In the genomic region with DNA sequence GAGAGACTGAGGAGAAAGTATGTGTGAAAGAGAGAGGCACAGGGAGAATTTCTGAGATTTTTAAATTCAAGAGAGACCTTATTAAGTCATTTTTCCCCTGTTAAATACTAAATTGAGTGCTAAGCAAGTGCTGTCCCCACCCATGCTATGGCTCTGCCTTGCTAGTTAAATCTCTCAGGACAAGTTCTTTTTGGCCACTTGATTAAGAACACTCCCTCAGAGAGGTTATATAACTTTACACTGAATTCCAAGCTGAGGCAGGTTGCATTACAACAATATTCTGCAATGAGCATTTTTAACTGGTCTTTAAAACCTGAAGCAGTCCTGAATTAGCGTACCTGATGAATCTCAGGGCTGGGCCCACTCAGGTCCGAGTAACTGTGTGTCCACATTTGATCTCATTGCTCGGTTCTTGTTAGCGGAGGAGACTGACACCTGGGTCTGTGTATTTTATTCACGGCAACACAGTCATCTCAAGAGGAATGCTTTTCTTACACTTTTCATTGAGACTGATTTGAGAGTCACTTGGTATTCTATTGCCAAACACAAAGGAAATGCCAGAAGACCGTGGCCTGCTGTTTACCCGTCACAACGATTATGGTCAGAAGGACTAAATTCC, we compare ENCODE assay signal across 36 cellular contexts.
"Had no signal": no experiment of that assay in that cellular context is flagged by ENCODE, and none has a peak within 500 bp of the region (broad histone marks: within the 10 kb centered on the region; RNA-seq: fewer than 3 reads in every experiment).

No MANE protein-coding gene starts in this region.

- H3K9me3 ChIP-seq: adrenal gland, body of pancreas, breast epithelium had no signal

- H3K27ac ChIP-seq: adrenal gland, body of pancreas, brain microvascular endothelial cell, breast epithelium, WERI-Rb-1 had no signal

- H3K4me3 ChIP-seq: adrenal gland, body of pancreas, breast epithelium had no signal

- H3K4me1 ChIP-seq: adrenal gland, body of pancreas, breast epithelium had no signal

- DNase-seq: activated CD4-positive, alpha-beta memory T cell treated with anti-CD3 and anti-CD28 coated beads, Interleukin-2, amount 10 ng/mL, durations not matched to agents 7 days and 5 days; activated CD4-positive, alpha-beta T cell treated with anti-CD3 and anti-CD28 coated beads for 1 hour; activated CD4-positive, alpha-beta T cell treated with anti-CD3 and anti-CD28 coated beads for 36 hours; activated CD4-positive, alpha-beta T cell treated with anti-CD3 and anti-CD28 coated beads for 48 hours; activated CD4-positive, alpha-beta T cell treated with anti-CD3 and anti-CD28 coated beads, Interleukin-2, amount 10 ng/mL, durations not matched to agents 7 days and 5 days; activated CD4-positive, alpha-beta T cell treated with anti-CD3 and anti-CD28 coated beads, Interleukin-2, amount 50 U/mL, for 48 hours; activated CD4-positive, CD25-positive, alpha-beta regulatory T cell; activated CD8-positive, alpha-beta memory T cell treated with anti-CD3 and anti-CD28 coated beads for 24 hours; activated CD8-positive, alpha-beta memory T cell treated with anti-CD3 and anti-CD28 coated beads, Interleukin-2, amount 10 ng/mL, durations not matched to agents 7 days and 5 days; activated CD8-positive, alpha-beta T cell treated with anti-CD3 and anti-CD28 coated beads, Interleukin-2, amount 10 ng/mL, durations not matched to agents 7 days and 5 days; activated effector memory CD4-positive, alpha-beta T cell treated with anti-CD3 and anti-CD28 coated beads, Interleukin-2, amount 50 U/mL, for 16 hours; activated gamma-delta T cell treated with Interleukin-2 at 50 U/mL for 16 hours; activated naive CD4-positive, alpha-beta T cell; activated naive CD4-positive, alpha-beta T cell treated with anti-CD3 and anti-CD28 coated beads for 36 hours; activated naive CD4-positive, alpha-beta T cell treated with anti-CD3 and anti-CD28 coated beads, Interleukin-2, amount 50 U/mL, for 16 hours; activated naive CD8-positive, alpha-beta T cell treated with anti-CD3 and anti-CD28 coated beads for 36 hours; activated T-cell treated with anti-CD3 and anti-CD28 coated beads for 4 hours; activated T-cell treated with anti-CD3 and anti-CD28 coated beads, Interleukin-2, amount 50 U/mL, for 1 hour; activated T-cell treated with anti-CD3 and anti-CD28 coated beads, Interleukin-2, amount 50 U/mL, for 4 hours; activated T-cell treated with anti-CD3 and anti-CD28 coated beads, Interleukin-2, amount 50 U/mL, for 72 hours; adrenal gland; amniotic stem cell; aorta; body of pancreas; brain microvascular endothelial cell; central memory CD4-positive, alpha-beta T cell; SW 1271; T-helper 1 cell; T-helper 2 cell; T-helper 9 cell; WERI-Rb-1 had no signal

- ATAC-seq: activated CD4-positive, alpha-beta T cell treated with anti-CD3 and anti-CD28 coated beads for 36 hours; activated CD4-positive, CD25-positive, alpha-beta regulatory T cell treated with anti-CD3 and anti-CD28 coated beads, Interleukin-2, amount 50 U/mL, for 24 hours; activated CD8-positive, alpha-beta memory T cell treated with anti-CD3 and anti-CD28 coated beads, Interleukin-2, amount 10 ng/mL, durations not matched to agents 7 days and 5 days; activated CD8-positive, alpha-beta T cell treated with anti-CD3 and anti-CD28 coated beads, Interleukin-2, amount 10 ng/mL, durations not matched to agents 7 days and 5 days; activated naive CD4-positive, alpha-beta T cell treated with anti-CD3 and anti-CD28 coated beads, Interleukin-2, amount 50 U/mL, for 72 hours; activated T-cell treated with anti-CD3 and anti-CD28 coated beads, Interleukin-2, amount 50 U/mL, for 4 hours; activated T-cell treated with anti-CD3 and anti-CD28 coated beads, Interleukin-2, amount 50 U/mL, for 72 hours; activated T-helper 17 cell treated with anti-CD3 and anti-CD28 coated beads, Interleukin-2, amount 50 U/mL, for 72 hours; body of pancreas; WTC11 had no signal

- H3K36me3 ChIP-seq: adrenal gland, brain microvascular endothelial cell, breast epithelium, WERI-Rb-1 had no signal

- H3K27me3 ChIP-seq: adrenal gland, body of pancreas, brain microvascular endothelial cell, breast epithelium had no signal
